Comparison of ENCODE assay signal across 2 cellular contexts in the genomic region with DNA sequence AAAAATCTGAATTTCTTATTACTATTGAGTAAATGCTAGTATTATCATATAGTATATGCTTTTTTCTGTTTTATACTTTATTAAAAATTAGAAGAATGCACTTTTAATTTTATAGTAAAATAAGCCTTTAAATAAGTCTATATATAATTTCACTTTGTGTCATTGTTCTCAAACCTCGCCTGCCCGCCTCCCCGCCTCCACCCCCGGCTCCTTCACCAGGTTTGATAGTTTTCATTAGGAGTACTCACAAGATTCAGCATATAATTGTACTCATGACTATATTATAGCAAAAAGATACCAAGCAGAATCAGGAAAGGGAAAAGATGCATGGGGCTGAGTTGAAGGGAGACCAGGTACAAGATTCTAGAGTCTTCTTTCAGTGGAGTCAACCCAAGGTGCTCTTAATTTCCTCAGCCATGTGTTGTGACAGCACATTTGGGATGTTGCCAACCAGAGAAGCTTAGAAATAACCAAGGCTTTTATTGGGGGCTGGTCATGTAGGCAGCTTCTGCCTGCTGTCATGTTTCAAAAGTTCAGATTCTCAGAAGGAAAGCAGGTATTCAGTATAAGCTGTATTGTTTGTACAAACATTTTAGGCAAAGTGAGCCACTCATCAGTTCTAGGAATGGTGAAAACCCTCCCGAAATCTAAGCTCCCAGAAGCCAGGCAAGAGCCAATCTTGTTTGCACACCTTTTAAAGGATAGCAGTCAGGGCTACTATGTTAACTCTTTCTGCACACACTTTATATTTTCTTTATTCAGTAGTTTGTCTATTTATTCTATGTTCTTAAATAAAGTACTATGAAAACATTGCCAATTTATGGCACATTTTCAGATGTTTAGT.
TF ChIP-seq lines count a peak whose summit lies in the region.

No MANE protein-coding gene starts in this region.

TF ChIP-seq in SK-N-SH treated with all-trans-retinoic acid at 6 μM for 48 hours, 23 proteins besides CTCF, POLR2A, EP300 and RAD21 (continued from another document):
- TF ChIP-seq, protein P1, sequence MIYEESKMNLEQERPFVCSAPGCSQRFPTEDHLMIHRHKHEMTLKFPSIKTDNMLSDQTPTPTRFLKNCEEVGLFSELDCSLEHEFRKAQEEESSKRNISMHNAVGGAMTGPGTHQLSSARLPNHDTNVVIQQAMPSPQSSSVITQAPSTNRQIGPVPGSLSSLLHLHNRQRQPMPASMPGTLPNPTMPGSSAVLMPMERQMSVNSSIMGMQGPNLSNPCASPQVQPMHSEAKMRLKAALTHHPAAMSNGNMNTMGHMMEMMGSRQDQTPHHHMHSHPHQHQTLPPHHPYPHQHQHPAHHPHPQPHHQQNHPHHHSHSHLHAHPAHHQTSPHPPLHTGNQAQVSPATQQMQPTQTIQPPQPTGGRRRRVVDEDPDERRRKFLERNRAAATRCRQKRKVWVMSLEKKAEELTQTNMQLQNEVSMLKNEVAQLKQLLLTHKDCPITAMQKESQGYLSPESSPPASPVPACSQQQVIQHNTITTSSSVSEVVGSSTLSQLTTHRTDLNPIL (CRISPR knock-in tag; IDR thresholded peaks at IDR 0.05; ENCODE audit: low read depth) = no peak
- TF ChIP-seq BACH2 (CRISPR knock-in tag; IDR thresholded peaks at IDR 0.05; ENCODE audit: borderline replicate concordance) = no peak
- TF ChIP-seq ZFP3 (CRISPR knock-in tag; IDR thresholded peaks at IDR 0.05) = no peak
- no peak for TF ChIP-seq ZFP30 (CRISPR knock-in tag; IDR thresholded peaks at IDR 0.05)
- no peak for TF ChIP-seq ZNF70 (CRISPR knock-in tag; IDR thresholded peaks at IDR 0.05)
- TF ChIP-seq, protein P2, sequence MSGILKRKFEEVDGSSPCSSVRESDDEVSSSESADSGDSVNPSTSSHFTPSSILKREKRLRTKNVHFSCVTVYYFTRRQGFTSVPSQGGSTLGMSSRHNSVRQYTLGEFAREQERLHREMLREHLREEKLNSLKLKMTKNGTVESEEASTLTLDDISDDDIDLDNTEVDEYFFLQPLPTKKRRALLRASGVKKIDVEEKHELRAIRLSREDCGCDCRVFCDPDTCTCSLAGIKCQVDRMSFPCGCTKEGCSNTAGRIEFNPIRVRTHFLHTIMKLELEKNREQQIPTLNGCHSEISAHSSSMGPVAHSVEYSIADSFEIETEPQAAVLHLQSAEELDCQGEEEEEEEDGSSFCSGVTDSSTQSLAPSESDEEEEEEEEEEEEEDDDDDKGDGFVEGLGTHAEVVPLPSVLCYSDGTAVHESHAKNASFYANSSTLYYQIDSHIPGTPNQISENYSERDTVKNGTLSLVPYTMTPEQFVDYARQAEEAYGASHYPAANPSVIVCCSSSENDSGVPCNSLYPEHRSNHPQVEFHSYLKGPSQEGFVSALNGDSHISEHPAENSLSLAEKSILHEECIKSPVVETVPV (CRISPR knock-in tag; IDR thresholded peaks at IDR 0.05) = no peak
TF ChIP-seq in SK-N-SH treated with all-trans-retinoic acid at 6 μM for 48 hours: peak in this region for 0.

TF ChIP-seq in GM12878, 131 proteins besides CTCF, POLR2A, EP300 and RAD21 (continued from another document):
- TF ChIP-seq, protein P3, sequence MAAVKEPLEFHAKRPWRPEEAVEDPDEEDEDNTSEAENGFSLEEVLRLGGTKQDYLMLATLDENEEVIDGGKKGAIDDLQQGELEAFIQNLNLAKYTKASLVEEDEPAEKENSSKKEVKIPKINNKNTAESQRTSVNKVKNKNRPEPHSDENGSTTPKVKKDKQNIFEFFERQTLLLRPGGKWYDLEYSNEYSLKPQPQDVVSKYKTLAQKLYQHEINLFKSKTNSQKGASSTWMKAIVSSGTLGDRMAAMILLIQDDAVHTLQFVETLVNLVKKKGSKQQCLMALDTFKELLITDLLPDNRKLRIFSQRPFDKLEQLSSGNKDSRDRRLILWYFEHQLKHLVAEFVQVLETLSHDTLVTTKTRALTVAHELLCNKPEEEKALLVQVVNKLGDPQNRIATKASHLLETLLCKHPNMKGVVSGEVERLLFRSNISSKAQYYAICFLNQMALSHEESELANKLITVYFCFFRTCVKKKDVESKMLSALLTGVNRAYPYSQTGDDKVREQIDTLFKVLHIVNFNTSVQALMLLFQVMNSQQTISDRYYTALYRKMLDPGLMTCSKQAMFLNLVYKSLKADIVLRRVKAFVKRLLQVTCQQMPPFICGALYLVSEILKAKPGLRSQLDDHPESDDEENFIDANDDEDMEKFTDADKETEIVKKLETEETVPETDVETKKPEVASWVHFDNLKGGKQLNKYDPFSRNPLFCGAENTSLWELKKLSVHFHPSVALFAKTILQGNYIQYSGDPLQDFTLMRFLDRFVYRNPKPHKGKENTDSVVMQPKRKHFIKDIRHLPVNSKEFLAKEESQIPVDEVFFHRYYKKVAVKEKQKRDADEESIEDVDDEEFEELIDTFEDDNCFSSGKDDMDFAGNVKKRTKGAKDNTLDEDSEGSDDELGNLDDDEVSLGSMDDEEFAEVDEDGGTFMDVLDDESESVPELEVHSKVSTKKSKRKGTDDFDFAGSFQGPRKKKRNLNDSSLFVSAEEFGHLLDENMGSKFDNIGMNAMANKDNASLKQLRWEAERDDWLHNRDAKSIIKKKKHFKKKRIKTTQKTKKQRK (IDR thresholded peaks at IDR 0.05; ENCODE audit: low read depth, low read length) = no peak
- no peak for TF ChIP-seq SIX5 (IDR thresholded peaks at IDR 0.05; ENCODE audit: low read depth, low read length, severe bottlenecking)
- TF ChIP-seq, protein P4, sequence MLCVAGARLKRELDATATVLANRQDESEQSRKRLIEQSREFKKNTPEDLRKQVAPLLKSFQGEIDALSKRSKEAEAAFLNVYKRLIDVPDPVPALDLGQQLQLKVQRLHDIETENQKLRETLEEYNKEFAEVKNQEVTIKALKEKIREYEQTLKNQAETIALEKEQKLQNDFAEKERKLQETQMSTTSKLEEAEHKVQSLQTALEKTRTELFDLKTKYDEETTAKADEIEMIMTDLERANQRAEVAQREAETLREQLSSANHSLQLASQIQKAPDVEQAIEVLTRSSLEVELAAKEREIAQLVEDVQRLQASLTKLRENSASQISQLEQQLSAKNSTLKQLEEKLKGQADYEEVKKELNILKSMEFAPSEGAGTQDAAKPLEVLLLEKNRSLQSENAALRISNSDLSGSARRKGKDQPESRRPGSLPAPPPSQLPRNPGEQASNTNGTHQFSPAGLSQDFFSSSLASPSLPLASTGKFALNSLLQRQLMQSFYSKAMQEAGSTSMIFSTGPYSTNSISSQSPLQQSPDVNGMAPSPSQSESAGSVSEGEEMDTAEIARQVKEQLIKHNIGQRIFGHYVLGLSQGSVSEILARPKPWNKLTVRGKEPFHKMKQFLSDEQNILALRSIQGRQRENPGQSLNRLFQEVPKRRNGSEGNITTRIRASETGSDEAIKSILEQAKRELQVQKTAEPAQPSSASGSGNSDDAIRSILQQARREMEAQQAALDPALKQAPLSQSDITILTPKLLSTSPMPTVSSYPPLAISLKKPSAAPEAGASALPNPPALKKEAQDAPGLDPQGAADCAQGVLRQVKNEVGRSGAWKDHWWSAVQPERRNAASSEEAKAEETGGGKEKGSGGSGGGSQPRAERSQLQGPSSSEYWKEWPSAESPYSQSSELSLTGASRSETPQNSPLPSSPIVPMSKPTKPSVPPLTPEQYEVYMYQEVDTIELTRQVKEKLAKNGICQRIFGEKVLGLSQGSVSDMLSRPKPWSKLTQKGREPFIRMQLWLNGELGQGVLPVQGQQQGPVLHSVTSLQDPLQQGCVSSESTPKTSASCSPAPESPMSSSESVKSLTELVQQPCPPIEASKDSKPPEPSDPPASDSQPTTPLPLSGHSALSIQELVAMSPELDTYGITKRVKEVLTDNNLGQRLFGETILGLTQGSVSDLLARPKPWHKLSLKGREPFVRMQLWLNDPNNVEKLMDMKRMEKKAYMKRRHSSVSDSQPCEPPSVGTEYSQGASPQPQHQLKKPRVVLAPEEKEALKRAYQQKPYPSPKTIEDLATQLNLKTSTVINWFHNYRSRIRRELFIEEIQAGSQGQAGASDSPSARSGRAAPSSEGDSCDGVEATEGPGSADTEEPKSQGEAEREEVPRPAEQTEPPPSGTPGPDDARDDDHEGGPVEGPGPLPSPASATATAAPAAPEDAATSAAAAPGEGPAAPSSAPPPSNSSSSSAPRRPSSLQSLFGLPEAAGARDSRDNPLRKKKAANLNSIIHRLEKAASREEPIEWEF (IDR thresholded peaks at IDR 0.05; ENCODE audit: insufficient replicate concordance, low read depth, low read length) = no peak
- no peak for TF ChIP-seq KAT2A (conservative IDR thresholded peaks at IDR 0.05; ENCODE audit: control insufficient read depth, low read depth, low read length)
- TF ChIP-seq CHD1 (IDR thresholded peaks at IDR 0.05; ENCODE audit: low read depth, low read length) = no peak
- TF ChIP-seq, protein P5, sequence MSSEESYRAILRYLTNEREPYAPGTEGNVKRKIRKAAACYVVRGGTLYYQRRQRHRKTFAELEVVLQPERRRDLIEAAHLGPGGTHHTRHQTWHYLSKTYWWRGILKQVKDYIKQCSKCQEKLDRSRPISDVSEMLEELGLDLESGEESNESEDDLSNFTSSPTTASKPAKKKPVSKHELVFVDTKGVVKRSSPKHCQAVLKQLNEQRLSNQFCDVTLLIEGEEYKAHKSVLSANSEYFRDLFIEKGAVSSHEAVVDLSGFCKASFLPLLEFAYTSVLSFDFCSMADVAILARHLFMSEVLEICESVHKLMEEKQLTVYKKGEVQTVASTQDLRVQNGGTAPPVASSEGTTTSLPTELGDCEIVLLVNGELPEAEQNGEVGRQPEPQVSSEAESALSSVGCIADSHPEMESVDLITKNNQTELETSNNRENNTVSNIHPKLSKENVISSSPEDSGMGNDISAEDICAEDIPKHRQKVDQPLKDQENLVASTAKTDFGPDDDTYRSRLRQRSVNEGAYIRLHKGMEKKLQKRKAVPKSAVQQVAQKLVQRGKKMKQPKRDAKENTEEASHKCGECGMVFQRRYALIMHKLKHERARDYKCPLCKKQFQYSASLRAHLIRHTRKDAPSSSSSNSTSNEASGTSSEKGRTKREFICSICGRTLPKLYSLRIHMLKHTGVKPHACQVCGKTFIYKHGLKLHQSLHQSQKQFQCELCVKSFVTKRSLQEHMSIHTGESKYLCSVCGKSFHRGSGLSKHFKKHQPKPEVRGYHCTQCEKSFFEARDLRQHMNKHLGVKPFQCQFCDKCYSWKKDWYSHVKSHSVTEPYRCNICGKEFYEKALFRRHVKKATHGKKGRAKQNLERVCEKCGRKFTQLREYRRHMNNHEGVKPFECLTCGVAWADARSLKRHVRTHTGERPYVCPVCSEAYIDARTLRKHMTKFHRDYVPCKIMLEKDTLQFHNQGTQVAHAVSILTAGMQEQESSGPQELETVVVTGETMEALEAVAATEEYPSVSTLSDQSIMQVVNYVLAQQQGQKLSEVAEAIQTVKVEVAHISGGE (CRISPR knock-in tag; IDR thresholded peaks at IDR 0.05) = no peak
- no peak for TF ChIP-seq JUNB (IDR thresholded peaks at IDR 0.05)
- TF ChIP-seq, protein P6, sequence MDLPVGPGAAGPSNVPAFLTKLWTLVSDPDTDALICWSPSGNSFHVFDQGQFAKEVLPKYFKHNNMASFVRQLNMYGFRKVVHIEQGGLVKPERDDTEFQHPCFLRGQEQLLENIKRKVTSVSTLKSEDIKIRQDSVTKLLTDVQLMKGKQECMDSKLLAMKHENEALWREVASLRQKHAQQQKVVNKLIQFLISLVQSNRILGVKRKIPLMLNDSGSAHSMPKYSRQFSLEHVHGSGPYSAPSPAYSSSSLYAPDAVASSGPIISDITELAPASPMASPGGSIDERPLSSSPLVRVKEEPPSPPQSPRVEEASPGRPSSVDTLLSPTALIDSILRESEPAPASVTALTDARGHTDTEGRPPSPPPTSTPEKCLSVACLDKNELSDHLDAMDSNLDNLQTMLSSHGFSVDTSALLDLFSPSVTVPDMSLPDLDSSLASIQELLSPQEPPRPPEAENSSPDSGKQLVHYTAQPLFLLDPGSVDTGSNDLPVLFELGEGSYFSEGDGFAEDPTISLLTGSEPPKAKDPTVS (IDR thresholded peaks at IDR 0.05; ENCODE audit: low read depth, low read length) = no peak
